ENCODE assay signal across 8 cellular contexts in the genomic region with DNA sequence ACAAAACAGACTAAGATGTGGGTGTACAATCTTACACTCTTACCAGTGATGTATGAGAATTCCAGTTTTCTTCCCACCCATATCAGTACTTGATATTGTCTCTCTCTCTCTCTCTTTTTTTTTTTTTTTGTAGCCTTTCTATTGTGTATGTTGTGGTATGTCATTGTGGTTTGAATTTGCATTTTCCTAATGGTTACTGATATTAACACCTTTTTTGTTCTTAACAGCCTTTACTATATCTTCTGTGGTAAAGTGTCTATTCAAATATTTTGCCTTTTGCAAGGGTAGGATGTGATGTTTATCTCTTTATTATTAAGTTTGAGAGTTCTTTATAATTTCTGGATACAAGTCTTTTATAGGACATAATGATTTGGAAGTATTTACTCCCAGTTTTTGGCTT. TPM values are rescaled to one million over a fixed set of nuclear protein-coding genes. Genes with fewer than 3 reads are reported as not detected.
"Had no signal": no experiment of that assay in that cellular context is flagged by ENCODE, and none has a peak within 500 bp of the region (broad histone marks: within the 10 kb centered on the region; RNA-seq: fewer than 3 reads in every experiment).

No MANE protein-coding gene starts in this region.

- FAIRE-seq: H1, HTR-8/SVneo, K562 had no signal

- ATAC-seq: GM23338, K562 had no signal

- H3K4me3 ChIP-seq: GM23338, K562 had no signal

- DNase-seq: H9, HCEC 1CT, IMR-90, KG1 had no signal

RNA-seq across cellular contexts. Expression of gene MAP2, which starts 10.2 kb away (rescaled TPM):
- polyA plus RNA-seq: K562 had no signal
